In genomic region chr2:200812122-200813022, GRCh38 we compare ENCODE assay signal across 8 cellular contexts. TPM values are rescaled to one million over a fixed set of nuclear protein-coding genes. Genes with fewer than 3 reads are reported as not detected.
A peak's percentile ranks its signal among the peaks of the same experiment; 100 is the strongest.
DNase-seq lines count a peak whose midpoint lies in the region; ATAC-seq and TF ChIP-seq lines count a peak whose summit lies in the region.

No MANE protein-coding gene starts in this region.

- H3K36me3 ChIP-seq in CD8-positive, alpha-beta memory T cell (ENCODE audit: insufficient read depth, low read length): peaks cover 37% of the 10 kb centered on the region
- H3K36me3 ChIP-seq in RWPE2 (ENCODE audit: low read depth): peaks cover 49% of the 10 kb centered on the region
- no peaks in the 10 kb centered on the region for H3K36me3 ChIP-seq in testis (ENCODE audit: low read depth, missing control alignments)

- H3K4me3 Mint-ChIP-seq in CD8-positive, alpha-beta memory T cell: peak overlapping the region; percentile 97 to 100 (median 99)
- H3K4me3 Mint-ChIP-seq in activated naive CD4-positive, alpha-beta T cell treated with anti-CD3 and anti-CD28 coated beads for 36 hours: peak overlapping the region; percentile 99

- H3K27me3 ChIP-seq in CD8-positive, alpha-beta memory T cell (ENCODE audit: insufficient read depth, low read length, poor library complexity, severe bottlenecking): no peaks in the 10 kb centered on the region
- H3K27me3 ChIP-seq in RWPE2 (ENCODE audit: insufficient read depth, poor library complexity, severe bottlenecking) (no peaks in the 10 kb centered on the region), testis (no peaks in the 10 kb centered on the region)

- H3K27me3 Mint-ChIP-seq in CD8-positive, alpha-beta memory T cell: peaks cover 0 to 6% of the 10 kb centered on the region in 2 donors
- H3K27me3 Mint-ChIP-seq in activated naive CD4-positive, alpha-beta T cell treated with anti-CD3 and anti-CD28 coated beads for 36 hours (ENCODE audit: low read depth): no peaks in the 10 kb centered on the region

- WGBS in testis, 2 donors: 1% methylated on average over 10 to 32 of the region's 70 CpGs

- no peaks in the 10 kb centered on the region for H3K9me3 ChIP-seq in CD8-positive, alpha-beta memory T cell (ENCODE audit: low read length)
- H3K9me3 ChIP-seq in RWPE2 (ENCODE audit: severe bottlenecking) (no peaks in the 10 kb centered on the region), testis (no peaks in the 10 kb centered on the region)

- peaks cover 4 to 53% (median 26%) of the 10 kb centered on the region in 3 donors for H3K36me3 Mint-ChIP-seq in CD8-positive, alpha-beta memory T cell
- peaks cover 47% of the 10 kb centered on the region for H3K36me3 Mint-ChIP-seq in activated naive CD4-positive, alpha-beta T cell treated with anti-CD3 and anti-CD28 coated beads for 36 hours (ENCODE audit: low read depth)

- intact Hi-C loops in activated naive CD4-positive, alpha-beta T cell treated with anti-CD3 and anti-CD28 coated beads for 36 hours (cut with micrococcal nuclease): loop anchor here (5.0 kb wide), 7 partner anchors 195 to 1465 kb away; partner anchors contain the start of genes CASP10, STRADB and TRAK2
- intact Hi-C loops in testis (cut with DNase I; ENCODE audit: low total_unique reads): loop anchor here (5.0 kb wide), 1 partner anchor 45 kb away; no protein-coding TSS in a partner anchor

- H3K27ac Mint-ChIP-seq in CD8-positive, alpha-beta memory T cell: peak overlapping the region; percentile 95 to 99 (median 98)
- H3K27ac Mint-ChIP-seq in activated naive CD4-positive, alpha-beta T cell treated with anti-CD3 and anti-CD28 coated beads for 36 hours: peak overlapping the region; percentile 100

- peak; percentile 72 for TF ChIP-seq CTCF in RWPE2 (IDR thresholded peaks at IDR 0.05; ENCODE audit: poor library complexity, severe bottlenecking)
- no peak for TF ChIP-seq CTCF in omental fat pad (IDR thresholded peaks at IDR 0.05)
- TF ChIP-seq CTCF in testis (IDR thresholded peaks at IDR 0.05): peak in 2 of 3 experiments; percentile 39 to 42

- peak overlapping the region; percentile 85 for H3K4me3 ChIP-seq in CD8-positive, alpha-beta memory T cell (ENCODE audit: low read length)
- H3K4me3 ChIP-seq in RWPE2 (ENCODE audit: severe bottlenecking) (peak overlapping the region; percentile 87), testis (peak overlapping the region; percentile 92 to 95)

- POLR2A ChIA-PET in CD8-positive, alpha-beta memory T cell (lab: Charles Lee): interaction anchor here (0.8 to 1.6 kb wide), 5 partner anchors 52 to 303 kb away, joined by 3 to 22 read pairs (median 6); partner anchors contain the start of genes CFLAR, CLK1, NIF3L1 and PPIL3

- CTCF ChIA-PET in CD8-positive, alpha-beta memory T cell (lab: Charles Lee): no interaction called here
- CTCF ChIA-PET in activated naive CD4-positive, alpha-beta T cell treated with anti-CD3 and anti-CD28 coated beads for 36 hours (lab: Charles Lee): interaction anchor here (0.6 to 0.8 kb wide), 2 partner anchors 109 to 224 kb away, joined by 3 read pairs; no protein-coding TSS in a partner anchor

- no peak for TF ChIP-seq POLR2A in testis (IDR thresholded peaks at IDR 0.05)

- ATAC-seq in GM19372 (IDR thresholded peaks at IDR 0.05; ENCODE audit: low read depth, unreplicated experiment): peak; percentile 40
- ATAC-seq in HG03520 (IDR thresholded peaks at IDR 0.05; ENCODE audit: unreplicated experiment): peak; percentile 40
- ATAC-seq in RWPE2 (ENCODE audit: low read depth): peak; percentile 44
- ATAC-seq in omental fat pad (ENCODE audit: low FRiP score): peak; percentile 37

- H3K4me1 Mint-ChIP-seq in CD8-positive, alpha-beta memory T cell: peaks cover 50 to 67% (median 66%) of the 10 kb centered on the region in 3 donors
- H3K4me1 Mint-ChIP-seq in activated naive CD4-positive, alpha-beta T cell treated with anti-CD3 and anti-CD28 coated beads for 36 hours (ENCODE audit: low read depth): peaks cover 51% of the 10 kb centered on the region

- H3K9me3 Mint-ChIP-seq in CD8-positive, alpha-beta memory T cell: no peaks in the 10 kb centered on the region
- H3K9me3 Mint-ChIP-seq in activated naive CD4-positive, alpha-beta T cell treated with anti-CD3 and anti-CD28 coated beads for 36 hours: no peaks in the 10 kb centered on the region

- H3K4me1 ChIP-seq in CD8-positive, alpha-beta memory T cell (ENCODE audit: insufficient read depth, low read length): peaks cover 30% of the 10 kb centered on the region
- peaks cover 18% of the 10 kb centered on the region for H3K4me1 ChIP-seq in RWPE2 (ENCODE audit: insufficient read depth, poor library complexity, severe bottlenecking)
- peaks cover 18% of the 10 kb centered on the region for H3K4me1 ChIP-seq in testis

- DNase-seq in CD8-positive, alpha-beta memory T cell: peak in 4 of 5 donors; percentile 55 to 79 (median 68)
- peak; percentile 67 for DNase-seq in RWPE2 (ENCODE audit: low spot score)
- DNase-seq in activated naive CD4-positive, alpha-beta T cell treated with anti-CD3 and anti-CD28 coated beads for 36 hours: peak; percentile 61
- peak; percentile 62 for DNase-seq in germinal center (ENCODE audit: low spot score)
- peak; percentile 39 for DNase-seq in omental fat pad (ENCODE audit: low spot score)
- peak; percentile 80 for DNase-seq in testis

- H3K27ac ChIP-seq in CD8-positive, alpha-beta memory T cell (ENCODE audit: low read depth, low read length): peak overlapping the region; percentile 95
- H3K27ac ChIP-seq in RWPE2 (ENCODE audit: poor library complexity, severe bottlenecking) (peak overlapping the region; percentile 89), testis (peak overlapping the region; percentile 96 to 97)

RNA-seq across cellular contexts. Expression of gene BZW1, which starts 0.7 kb away (rescaled TPM):
- total RNA-seq in CD8-positive, alpha-beta memory T cell: 100 to 1,000 TPM; 495 to 533 TPM
- 252 TPM for polyA plus RNA-seq in CD8-positive, alpha-beta memory T cell
- total RNA-seq in activated naive CD4-positive, alpha-beta T cell treated with anti-CD3 and anti-CD28 coated beads for 36 hours: 100 to 1,000 TPM; 423 to 442 TPM
- total RNA-seq in omental fat pad (100 to 1,000 TPM; 248 to 368 (median 315) TPM), testis (100 to 1,000 TPM; 238 to 284 TPM)
- 267 TPM for polyA plus RNA-seq in testis (ENCODE audit: insufficient read depth, low read depth, low replicate concordance)

RNA-seq across cellular contexts. Expression of gene CLK1, which starts 52.1 kb away (rescaled TPM):
- 100 to 1,000 TPM; 110 to 114 TPM for total RNA-seq in CD8-positive, alpha-beta memory T cell
- 44.8 TPM for polyA plus RNA-seq in CD8-positive, alpha-beta memory T cell
- total RNA-seq in activated naive CD4-positive, alpha-beta T cell treated with anti-CD3 and anti-CD28 coated beads for 36 hours: 100 to 1,000 TPM; 174 to 196 TPM
- total RNA-seq in omental fat pad: 100 to 1,000 TPM; 115 to 224 (median 126) TPM
- 100 to 1,000 TPM; 107 to 117 TPM for total RNA-seq in testis
- polyA plus RNA-seq in testis (ENCODE audit: insufficient read depth, low read depth, low replicate concordance): 62.7 TPM

Comparison
In these comparisons a context has a peak if more than half of its experiments do, and no peak if none do; other contexts are left out.
1. Peak in every context shown above with its lines: DNase-seq, ATAC-seq, H3K4me3 ChIP-seq and H3K27ac ChIP-seq.
2. CTCF ChIP-seq: peak in RWPE2 (single experiment) and testis (2 of 3); none in omental fat pad (0 of 3).